32 cellular contexts compared by ENCODE assay signal in the genomic region with DNA sequence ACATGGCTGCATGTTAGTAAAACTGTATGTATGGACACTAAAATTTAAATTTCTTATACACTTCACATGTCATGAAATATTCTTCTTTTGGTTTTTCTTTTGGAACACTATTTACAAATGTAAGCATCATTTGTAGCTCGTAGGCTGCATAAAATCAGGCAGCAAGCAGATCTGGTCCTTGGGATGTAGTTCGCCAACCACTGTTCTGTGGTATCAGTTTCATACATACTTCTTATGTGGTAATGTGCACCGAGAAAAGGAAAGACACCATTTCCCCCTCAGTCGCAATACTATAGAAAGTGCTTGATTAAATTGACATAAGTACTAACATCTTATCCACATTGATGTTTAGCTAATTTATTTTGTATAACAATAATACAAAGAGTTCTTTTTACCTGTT.
"Had no signal": no experiment of that assay in that cellular context is flagged by ENCODE, and none has a peak within 500 bp of the region (broad histone marks: within the 10 kb centered on the region; RNA-seq: fewer than 3 reads in every experiment).

No MANE protein-coding gene starts in this region.

- H3K36me3 ChIP-seq: adrenal gland, ascending aorta, brain microvascular endothelial cell, breast epithelium, cardiac muscle cell had no signal

- H3K4me1 ChIP-seq: adrenal gland, ascending aorta, body of pancreas, breast epithelium had no signal

- H3K9me3 ChIP-seq: adrenal gland, ascending aorta, body of pancreas, breast epithelium had no signal

- FAIRE-seq: bronchial epithelial cell had no signal

- DNase-seq: activated effector memory CD4-positive, alpha-beta T cell treated with anti-CD3 and anti-CD28 coated beads, Interleukin-2, amount 50 U/mL, for 16 hours; activated effector memory CD4-positive, alpha-beta T cell treated with Interleukin-2 at 50 U/mL for 16 hours; activated gamma-delta T cell; activated gamma-delta T cell treated with Interleukin-2 at 50 U/mL for 16 hours; activated naive CD4-positive, alpha-beta T cell; activated naive CD4-positive, alpha-beta T cell treated with anti-CD3 and anti-CD28 coated beads for 36 hours; activated naive CD4-positive, alpha-beta T cell treated with anti-CD3 and anti-CD28 coated beads, Interleukin-2, amount 10 ng/mL, durations not matched to agents 7 days and 5 days; activated naive CD4-positive, alpha-beta T cell treated with anti-CD3 and anti-CD28 coated beads, Interleukin-2, amount 50 U/mL, for 16 hours; activated naive CD4-positive, alpha-beta T cell treated with Interleukin-2 at 50 U/mL for 16 hours; activated naive CD8-positive, alpha-beta T cell treated with anti-CD3 and anti-CD28 coated beads for 36 hours; activated naive CD8-positive, alpha-beta T cell treated with anti-CD3 and anti-CD28 coated beads, Interleukin-2, amount 10 ng/mL, durations not matched to agents 7 days and 5 days; activated naive CD8-positive, alpha-beta T cell treated with anti-CD3 and anti-CD28 coated beads, Interleukin-2, amount 50 U/mL, for 24 hours; activated T-cell treated with anti-CD3 and anti-CD28 coated beads, Interleukin-2, amount 50 U/mL, for 1 hour; activated T-cell treated with anti-CD3 and anti-CD28 coated beads, Interleukin-2, amount 50 U/mL, for 24 hours; activated T-cell treated with anti-CD3 and anti-CD28 coated beads, Interleukin-2, amount 50 U/mL, for 4 hours; activated T-cell treated with anti-CD3 and anti-CD28 coated beads, Interleukin-2, amount 50 U/mL, for 48 hours; activated T-cell treated with anti-CD3 and anti-CD28 coated beads, Interleukin-2, amount 50 U/mL, for 72 hours; adrenal gland; amygdala; anterior cingulate cortex; aorta; body of pancreas; brain microvascular endothelial cell; caudate nucleus; central memory CD4-positive, alpha-beta T cell; cerebellar nuclear complex had no signal

- H3K27ac ChIP-seq: adrenal gland, ascending aorta, body of pancreas, brain microvascular endothelial cell, breast epithelium, cardiac muscle cell had no signal

- ATAC-seq: activated naive CD4-positive, alpha-beta T cell treated with anti-CD3 and anti-CD28 coated beads, Interleukin-2, amount 50 U/mL, for 72 hours; activated naive CD8-positive, alpha-beta T cell treated with anti-CD3 and anti-CD28 coated beads, Interleukin-2, amount 50 U/mL, for 24 hours; activated T-cell treated with anti-CD3 and anti-CD28 coated beads, Interleukin-2, amount 50 U/mL, for 4 hours; activated T-cell treated with anti-CD3 and anti-CD28 coated beads, Interleukin-2, amount 50 U/mL, for 72 hours; activated T-helper 17 cell treated with anti-CD3 and anti-CD28 coated beads, Interleukin-2, amount 50 U/mL, for 72 hours; body of pancreas had no signal

- H3K4me3 ChIP-seq: adrenal gland, ascending aorta, body of pancreas, breast epithelium, cardiac muscle cell had no signal

- H3K27me3 ChIP-seq: adrenal gland, ascending aorta, body of pancreas, brain microvascular endothelial cell, breast epithelium, cardiac muscle cell had no signal
